ENCODE assay signal across 1 cellular context in the genomic region with DNA sequence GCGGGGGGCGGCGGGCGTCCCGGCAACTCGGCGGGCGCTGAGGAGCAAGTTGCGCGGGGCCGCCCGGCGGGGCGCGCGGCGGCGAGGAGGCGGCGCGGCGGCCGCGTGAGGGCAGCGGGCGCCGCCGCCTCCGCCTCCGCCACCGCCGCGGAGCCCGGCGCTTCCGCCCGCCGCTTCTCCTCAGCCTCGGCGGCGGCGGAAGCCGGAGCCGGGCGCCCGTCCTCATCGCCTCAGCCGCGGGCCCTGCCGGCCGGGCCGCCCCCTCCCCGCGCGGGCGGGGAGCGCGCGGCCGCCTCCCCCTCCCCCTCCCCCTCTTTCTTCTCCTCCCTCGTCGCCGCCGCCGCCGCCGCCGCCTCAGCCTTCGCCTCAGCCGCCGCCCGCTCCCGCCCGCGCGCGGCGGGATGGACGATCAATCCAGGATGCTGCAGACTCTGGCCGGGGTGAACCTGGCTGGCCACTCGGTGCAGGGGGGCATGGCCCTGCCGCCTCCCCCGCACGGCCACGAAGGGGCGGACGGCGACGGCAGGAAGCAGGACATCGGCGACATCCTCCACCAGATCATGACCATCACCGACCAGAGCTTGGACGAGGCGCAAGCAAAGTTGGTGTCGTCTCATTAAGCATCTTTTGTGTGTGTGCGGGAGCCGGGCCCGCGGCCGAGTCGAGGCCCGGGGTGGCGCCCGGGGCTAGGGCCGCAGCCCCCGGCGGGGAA.
TF ChIP-seq lines count a peak whose summit lies in the region.

A gene (plus strand): TSS at position 321 of the 712 bp plus-strand sequence.

TF ChIP-seq in K562, 482 proteins besides CTCF, POLR2A, EP300 and RAD21 (continued from another document):
- TF ChIP-seq SLC30A9 (CRISPR knock-in tag; IDR thresholded peaks at IDR 0.05) (no peak), MTA3 (IDR thresholded peaks at IDR 0.05; ENCODE audit: borderline replicate concordance) (peak; percentile 43; the same call in 1 of the 2 replicates), CTBP1 (IDR thresholded peaks at IDR 0.05; ENCODE audit: borderline replicate concordance) (peak; percentile 91), EGR1 (conservative IDR thresholded peaks at IDR 0.05) (peak; percentile 54), NFE2 (IDR thresholded peaks at IDR 0.05; ENCODE audit: low read depth) (no peak), HNRNPK (IDR thresholded peaks at IDR 0.05; ENCODE audit: low read depth, low read length, poor library complexity, severe bottlenecking) (peak; percentile 65), PCBP1 (IDR thresholded peaks at IDR 0.05; ENCODE audit: low read depth, low read length, poor library complexity, severe bottlenecking) (peak; percentile 22), FOXJ2 (tag; IDR thresholded peaks at IDR 0.05) (no peak), RBBP5 (IDR thresholded peaks at IDR 0.05; ENCODE audit: borderline replicate concordance, insufficient read depth, low read length, poor library complexity, severe bottlenecking) (peak; percentile 39), PHF8 (IDR thresholded peaks at IDR 0.05; ENCODE audit: borderline replicate concordance, low read length) (peak; percentile 11; the same call in 1 of the 2 replicates), KDM1A (IDR thresholded peaks at IDR 0.05) (peak in 1 of 2 experiments; percentile 47; a peak in 1 of 4 replicates), NCOA6 (IDR thresholded peaks at IDR 0.05) (peak; percentile 82), NCOA2 (IDR thresholded peaks at IDR 0.05; ENCODE audit: partially characterized antibody in 2 of 2) (no peak), DACH1 (IDR thresholded peaks at IDR 0.05; ENCODE audit: partially characterized antibody) (no peak), KDM2B (CRISPR knock-in tag; IDR thresholded peaks at IDR 0.05) (peak; percentile 68; the same call in 1 of the 2 replicates)
- TF ChIP-seq, protein P1, sequence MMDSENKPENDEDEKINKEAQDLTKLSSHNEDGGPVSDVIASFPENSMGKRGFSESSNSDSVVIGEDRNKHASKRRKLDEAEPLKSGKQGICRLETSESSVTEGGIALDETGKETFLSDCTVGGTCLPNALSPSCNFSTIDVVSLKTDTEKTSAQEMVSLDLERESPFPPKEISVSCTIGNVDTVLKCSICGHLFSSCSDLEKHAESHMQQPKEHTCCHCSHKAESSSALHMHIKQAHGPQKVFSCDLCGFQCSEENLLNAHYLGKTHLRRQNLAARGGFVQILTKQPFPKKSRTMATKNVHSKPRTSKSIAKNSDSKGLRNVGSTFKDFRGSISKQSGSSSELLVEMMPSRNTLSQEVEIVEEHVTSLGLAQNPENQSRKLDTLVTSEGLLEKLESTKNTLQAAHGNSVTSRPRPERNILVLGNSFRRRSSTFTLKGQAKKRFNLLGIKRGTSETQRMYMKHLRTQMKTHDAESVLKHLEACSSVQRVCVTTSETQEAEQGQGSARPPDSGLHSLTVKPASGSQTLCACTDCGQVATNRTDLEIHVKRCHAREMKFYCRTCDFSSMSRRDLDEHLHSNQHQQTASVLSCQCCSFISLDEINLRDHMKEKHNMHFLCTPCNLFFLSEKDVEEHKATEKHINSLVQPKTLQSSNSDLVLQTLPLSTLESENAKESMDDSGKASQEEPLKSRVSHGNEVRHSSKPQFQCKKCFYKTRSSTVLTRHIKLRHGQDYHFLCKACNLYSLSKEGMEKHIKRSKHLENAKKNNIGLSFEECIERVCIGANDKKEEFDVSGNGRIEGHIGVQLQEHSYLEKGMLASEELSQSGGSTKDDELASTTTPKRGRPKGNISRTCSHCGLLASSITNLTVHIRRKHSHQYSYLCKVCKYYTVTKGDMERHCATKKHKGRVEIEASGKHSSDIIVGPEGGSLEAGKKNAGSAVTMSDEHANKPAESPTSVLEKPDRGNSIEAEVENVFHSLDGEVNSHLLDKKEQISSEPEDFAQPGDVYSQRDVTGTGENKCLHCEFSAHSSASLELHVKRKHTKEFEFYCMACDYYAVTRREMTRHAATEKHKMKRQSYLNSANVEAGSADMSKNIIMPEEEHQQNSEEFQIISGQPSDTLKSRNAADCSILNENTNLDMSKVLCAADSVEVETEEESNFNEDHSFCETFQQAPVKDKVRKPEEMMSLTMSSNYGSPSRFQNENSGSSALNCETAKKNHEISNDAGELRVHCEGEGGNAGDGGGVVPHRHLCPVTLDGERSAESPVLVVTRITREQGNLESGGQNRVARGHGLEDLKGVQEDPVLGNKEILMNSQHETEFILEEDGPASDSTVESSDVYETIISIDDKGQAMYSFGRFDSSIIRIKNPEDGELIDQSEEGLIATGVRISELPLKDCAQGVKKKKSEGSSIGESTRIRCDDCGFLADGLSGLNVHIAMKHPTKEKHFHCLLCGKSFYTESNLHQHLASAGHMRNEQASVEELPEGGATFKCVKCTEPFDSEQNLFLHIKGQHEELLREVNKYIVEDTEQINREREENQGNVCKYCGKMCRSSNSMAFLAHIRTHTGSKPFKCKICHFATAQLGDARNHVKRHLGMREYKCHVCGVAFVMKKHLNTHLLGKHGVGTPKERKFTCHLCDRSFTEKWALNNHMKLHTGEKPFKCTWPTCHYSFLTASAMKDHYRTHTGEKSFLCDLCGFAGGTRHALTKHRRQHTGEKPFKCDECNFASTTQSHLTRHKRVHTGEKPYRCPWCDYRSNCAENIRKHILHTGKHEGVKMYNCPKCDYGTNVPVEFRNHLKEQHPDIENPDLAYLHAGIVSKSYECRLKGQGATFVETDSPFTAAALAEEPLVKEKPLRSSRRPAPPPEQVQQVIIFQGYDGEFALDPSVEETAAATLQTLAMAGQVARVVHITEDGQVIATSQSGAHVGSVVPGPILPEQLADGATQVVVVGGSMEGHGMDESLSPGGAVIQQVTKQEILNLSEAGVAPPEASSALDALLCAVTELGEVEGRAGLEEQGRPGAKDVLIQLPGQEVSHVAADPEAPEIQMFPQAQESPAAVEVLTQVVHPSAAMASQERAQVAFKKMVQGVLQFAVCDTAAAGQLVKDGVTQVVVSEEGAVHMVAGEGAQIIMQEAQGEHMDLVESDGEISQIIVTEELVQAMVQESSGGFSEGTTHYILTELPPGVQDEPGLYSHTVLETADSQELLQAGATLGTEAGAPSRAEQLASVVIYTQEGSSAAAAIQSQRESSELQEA (IDR thresholded peaks at IDR 0.05; ENCODE audit: low read depth) = no peak
- TF ChIP-seq, protein P2, sequence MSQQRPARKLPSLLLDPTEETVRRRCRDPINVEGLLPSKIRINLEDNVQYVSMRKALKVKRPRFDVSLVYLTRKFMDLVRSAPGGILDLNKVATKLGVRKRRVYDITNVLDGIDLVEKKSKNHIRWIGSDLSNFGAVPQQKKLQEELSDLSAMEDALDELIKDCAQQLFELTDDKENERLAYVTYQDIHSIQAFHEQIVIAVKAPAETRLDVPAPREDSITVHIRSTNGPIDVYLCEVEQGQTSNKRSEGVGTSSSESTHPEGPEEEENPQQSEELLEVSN (IDR thresholded peaks at IDR 0.05; ENCODE audit: borderline replicate concordance in 1 of 2, extremely low read depth in 1 of 2, insufficient read depth in 1 of 2, insufficient read length in 1 of 2, low read depth in 1 of 2, low read length in 1 of 2, poor library complexity in 1 of 2, severe bottlenecking in 1 of 2) = peak in 1 of 2 experiments; percentile 35
- TF ChIP-seq, protein P3, sequence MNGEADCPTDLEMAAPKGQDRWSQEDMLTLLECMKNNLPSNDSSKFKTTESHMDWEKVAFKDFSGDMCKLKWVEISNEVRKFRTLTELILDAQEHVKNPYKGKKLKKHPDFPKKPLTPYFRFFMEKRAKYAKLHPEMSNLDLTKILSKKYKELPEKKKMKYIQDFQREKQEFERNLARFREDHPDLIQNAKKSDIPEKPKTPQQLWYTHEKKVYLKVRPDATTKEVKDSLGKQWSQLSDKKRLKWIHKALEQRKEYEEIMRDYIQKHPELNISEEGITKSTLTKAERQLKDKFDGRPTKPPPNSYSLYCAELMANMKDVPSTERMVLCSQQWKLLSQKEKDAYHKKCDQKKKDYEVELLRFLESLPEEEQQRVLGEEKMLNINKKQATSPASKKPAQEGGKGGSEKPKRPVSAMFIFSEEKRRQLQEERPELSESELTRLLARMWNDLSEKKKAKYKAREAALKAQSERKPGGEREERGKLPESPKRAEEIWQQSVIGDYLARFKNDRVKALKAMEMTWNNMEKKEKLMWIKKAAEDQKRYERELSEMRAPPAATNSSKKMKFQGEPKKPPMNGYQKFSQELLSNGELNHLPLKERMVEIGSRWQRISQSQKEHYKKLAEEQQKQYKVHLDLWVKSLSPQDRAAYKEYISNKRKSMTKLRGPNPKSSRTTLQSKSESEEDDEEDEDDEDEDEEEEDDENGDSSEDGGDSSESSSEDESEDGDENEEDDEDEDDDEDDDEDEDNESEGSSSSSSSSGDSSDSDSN (IDR thresholded peaks at IDR 0.05; ENCODE audit: borderline replicate concordance in 1 of 2, low read depth in 2 of 2, low read length in 2 of 2) = peak in 1 of 2 experiments; percentile 15; a peak in 1 of 4 replicates
- TF ChIP-seq, protein P4, sequence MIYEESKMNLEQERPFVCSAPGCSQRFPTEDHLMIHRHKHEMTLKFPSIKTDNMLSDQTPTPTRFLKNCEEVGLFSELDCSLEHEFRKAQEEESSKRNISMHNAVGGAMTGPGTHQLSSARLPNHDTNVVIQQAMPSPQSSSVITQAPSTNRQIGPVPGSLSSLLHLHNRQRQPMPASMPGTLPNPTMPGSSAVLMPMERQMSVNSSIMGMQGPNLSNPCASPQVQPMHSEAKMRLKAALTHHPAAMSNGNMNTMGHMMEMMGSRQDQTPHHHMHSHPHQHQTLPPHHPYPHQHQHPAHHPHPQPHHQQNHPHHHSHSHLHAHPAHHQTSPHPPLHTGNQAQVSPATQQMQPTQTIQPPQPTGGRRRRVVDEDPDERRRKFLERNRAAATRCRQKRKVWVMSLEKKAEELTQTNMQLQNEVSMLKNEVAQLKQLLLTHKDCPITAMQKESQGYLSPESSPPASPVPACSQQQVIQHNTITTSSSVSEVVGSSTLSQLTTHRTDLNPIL (CRISPR knock-in tag; IDR thresholded peaks at IDR 0.05) = no peak
